8 cellular contexts compared by ENCODE assay signal in genomic region chr13:18211752-18212560, GRCh38.
DNase-seq lines count a peak whose midpoint lies in the region; ATAC-seq and TF ChIP-seq lines count a peak whose summit lies in the region.
"Not testable (repeated sequence)": the region's sequence is repeated elsewhere in the genome, so short reads cannot be mapped to it uniquely, and the experiment has no call there.

No MANE protein-coding gene starts in this region.

- H3K27me3 Mint-ChIP-seq in osteocyte (ENCODE audit: unreplicated experiment), result not testable (repeated sequence)

- in situ Hi-C loops in Panc1 (cut with HindIII; ENCODE audit: low pct_unique_long_range_greater_than_20kb, low sequenced_read_pairs), result not testable (repeated sequence)

- BruUV-seq in Panc1 (replicated peaks; lab: Mats Ljungman, UMichigan), result not testable (repeated sequence)

- POLR2A ChIA-PET in Panc1 (lab: Charles Lee), result not testable (repeated sequence)

- H3K4me3 ChIP-seq in Panc1 (ENCODE audit: low read depth in 2 of 2, low read length in 2 of 2); adrenal gland; left ventricle myocardium inferior; upper lobe of left lung: not testable (repeated sequence)

- TF ChIP-seq EP300 in upper lobe of left lung (IDR thresholded peaks at IDR 0.05), result not testable (repeated sequence)

- ATAC-seq in GM18868 (IDR thresholded peaks at IDR 0.05; ENCODE audit: unreplicated experiment) (peak; percentile 90), GM21825 (IDR thresholded peaks at IDR 0.05; ENCODE audit: unreplicated experiment) (peak; percentile 62), HG03139 (IDR thresholded peaks at IDR 0.05; ENCODE audit: unreplicated experiment) (peak; percentile 88), Panc1 (peak; percentile 89), upper lobe of left lung (ENCODE audit: low FRiP score in 2 of 2) (peak; percentile 95 to 97)

- WGBS in adrenal gland, 4 donors, result 68 to 73% (median 72%) methylated on average over 5 of the region's 5 CpGs
- WGBS in upper lobe of left lung, 2 donors, result 71 to 75% methylated on average over 5 of the region's 5 CpGs

- CTCF ChIA-PET in Panc1 (lab: Charles Lee), result not testable (repeated sequence)

- not testable (repeated sequence) for H3K36me3 ChIP-seq in Panc1 (ENCODE audit: control insufficient read depth, insufficient read depth, low read length); adrenal gland (replicated peaks in 1 of 2); left ventricle myocardium inferior; upper lobe of left lung

- H3K4me1 Mint-ChIP-seq in osteocyte (ENCODE audit: unreplicated experiment), result not testable (repeated sequence)

- peaks cover 11% of the 10 kb centered on the region for H3K9me3 Mint-ChIP-seq in osteocyte (ENCODE audit: unreplicated experiment)

- H3K4me1 ChIP-seq in Panc1 (ENCODE audit: control insufficient read depth, insufficient read depth, low read length); adrenal gland (replicated peaks in 1 of 2); left ventricle myocardium inferior; upper lobe of left lung: not testable (repeated sequence)

- not testable (repeated sequence) for H3K9me3 ChIP-seq in Panc1 (ENCODE audit: control insufficient read depth, insufficient read depth, low read depth, low read length); adrenal gland (replicated peaks in 1 of 3); left ventricle myocardium inferior (replicated peaks)
- peaks cover 0 to 11% (median 2%) of the 10 kb centered on the region in 4 donors for H3K9me3 ChIP-seq in upper lobe of left lung

- H3K27ac ChIP-seq in Panc1 (ENCODE audit: low read length); adrenal gland; left ventricle myocardium inferior (replicated peaks); upper lobe of left lung: not testable (repeated sequence)

- not testable (repeated sequence) for H3K36me3 Mint-ChIP-seq in osteocyte (ENCODE audit: unreplicated experiment)

- intact Hi-C loops in Panc1 (cut with micrococcal nuclease; ENCODE audit: unreplicated experiment); adrenal gland (cut with DNase I); left ventricle myocardium inferior (cut with micrococcal nuclease): not testable (repeated sequence)

- H3K27ac Mint-ChIP-seq in osteocyte (ENCODE audit: unreplicated experiment), result not testable (repeated sequence)

- H3K27me3 ChIP-seq in Panc1 (ENCODE audit: control insufficient read depth, insufficient read depth, low read length); adrenal gland; left ventricle myocardium inferior (ENCODE audit: low read depth); upper lobe of left lung: not testable (repeated sequence)

- TF ChIP-seq CTCF in Panc1 (IDR thresholded peaks at IDR 0.05); adrenal gland (IDR thresholded peaks at IDR 0.05); left ventricle myocardium inferior (IDR thresholded peaks at IDR 0.05; ENCODE audit: borderline replicate concordance); osteocyte (IDR thresholded peaks at IDR 0.05); upper lobe of left lung (IDR thresholded peaks at IDR 0.05): not testable (repeated sequence)

- not testable (repeated sequence) for DNase-seq in Panc1 (ENCODE audit: low read depth, low spot score)
- DNase-seq in adrenal gland, result peak in 6 of 7 donors; percentile 31 to 85 (median 54)
- peak; percentile 41 for DNase-seq in left ventricle myocardium inferior
- peak; percentile 86 for DNase-seq in osteocyte (ENCODE audit: extremely low spot score, unreplicated experiment)
- peak in 1 of 2 donors; percentile 47 for DNase-seq in upper lobe of left lung

- not testable (repeated sequence) for TF ChIP-seq POLR2A in adrenal gland (IDR thresholded peaks at IDR 0.05); upper lobe of left lung (IDR thresholded peaks at IDR 0.05)

- H3K4me3 Mint-ChIP-seq in osteocyte (ENCODE audit: unreplicated experiment), result not testable (repeated sequence)
